Comparison of ENCODE assay signal across 8 cellular contexts in genomic region chr13:33487575-33488243, GRCh38.
DNase-seq lines count a peak whose midpoint lies in the region; ATAC-seq and TF ChIP-seq lines count a peak whose summit lies in the region.

No MANE protein-coding gene starts in this region.

- H3K9me3 ChIP-seq in OCI-LY1 (ENCODE audit: low read length), result no peaks in the 10 kb centered on the region
- H3K9me3 ChIP-seq in smooth muscle cell (replicated peaks; ENCODE audit: low read depth), result no peaks in the 10 kb centered on the region

- H4K20me1 ChIP-seq in OCI-LY1 (ENCODE audit: insufficient read depth, low read length) (no peaks in the 10 kb centered on the region), smooth muscle cell (ENCODE audit: low read depth) (no peaks in the 10 kb centered on the region)

- H3K36me3 ChIP-seq in BJ (ENCODE audit: control insufficient read depth, insufficient read depth, low read length) (no peaks in the 10 kb centered on the region), OCI-LY1 (ENCODE audit: insufficient read depth, low read length) (no peaks in the 10 kb centered on the region), smooth muscle cell (ENCODE audit: low read depth) (no peaks in the 10 kb centered on the region)

- H2AFZ ChIP-seq in OCI-LY1 (ENCODE audit: low read length) (no peak overlapping the region), smooth muscle cell (ENCODE audit: low read depth) (peak overlapping the region; percentile 8)

- POLR2A ChIA-PET in BJ (lab: Charles Lee), result interaction anchor here (0.6 kb wide), 2 partner anchors 10 to 428 kb away, joined by 3 read pairs; no protein-coding TSS in a partner anchor

- peaks cover 8% of the 10 kb centered on the region for H3K4me1 ChIP-seq in OCI-LY1 (ENCODE audit: insufficient read depth, low read length, severe bottlenecking)
- H3K4me1 ChIP-seq in smooth muscle cell (ENCODE audit: low read depth), result peaks cover 5% of the 10 kb centered on the region

- no peaks in the 10 kb centered on the region for H3K79me2 ChIP-seq in OCI-LY1 (ENCODE audit: insufficient read depth, low read length)
- no peaks in the 10 kb centered on the region for H3K79me2 ChIP-seq in smooth muscle cell (ENCODE audit: low read depth)

- DNase-seq in BJ (ENCODE audit: low read depth) (no peak), HCEC 1CT (peak; percentile 61), foreskin fibroblast (peak in 1 of 2 donors; percentile 63), smooth muscle cell (lab: John Stamatoyannopoulos, UW; ENCODE audit: unreplicated experiment) (no peak), OCI-M2 (lab: John Stamatoyannopoulos, UW; ENCODE audit: unreplicated experiment) (no peak)

- WGBS in smooth muscle cell (ENCODE audit: low lambda C conversion rate), result 95% methylated on average over 5 of the region's 5 CpGs

- H3K9me2 ChIP-seq in OCI-LY1 (ENCODE audit: low read depth, low read length), result no peaks in the 10 kb centered on the region

- H3K27me3 ChIP-seq in BJ (ENCODE audit: control insufficient read depth, insufficient read depth, low read length), result no peaks in the 10 kb centered on the region
- no peaks in the 10 kb centered on the region for H3K27me3 ChIP-seq in OCI-LY1 (ENCODE audit: insufficient read depth, low read length)
- no peaks in the 10 kb centered on the region for H3K27me3 ChIP-seq in smooth muscle cell (ENCODE audit: low read depth)

- H3K9ac ChIP-seq in OCI-LY1 (ENCODE audit: low read length) (no peak overlapping the region), smooth muscle cell (ENCODE audit: low read depth) (no peak overlapping the region)

- CTCF ChIA-PET in BJ (lab: Yijun Ruan, JAX), result interaction anchor here (0.5 to 2.0 kb wide), 18 partner anchors 9 to 722 kb away, joined by 3 to 9 read pairs (median 3); no protein-coding TSS in a partner anchor

- H3F3A ChIP-seq in OCI-LY1 (ENCODE audit: insufficient read depth, low read length), result no peaks in the 10 kb centered on the region
- no peaks in the 10 kb centered on the region for H3F3A ChIP-seq in smooth muscle cell (ENCODE audit: low read depth)

- H3K4me2 ChIP-seq in OCI-LY1 (ENCODE audit: low read length) (no peak overlapping the region), smooth muscle cell (no peak overlapping the region)

- peak; percentile 52 for TF ChIP-seq CTCF in BJ (IDR thresholded peaks at IDR 0.05; ENCODE audit: insufficient read depth, low read depth, low read length)
- peak; percentile 31; the same call in 1 of the 2 replicates for TF ChIP-seq CTCF in OCI-LY1 (IDR thresholded peaks at IDR 0.05; ENCODE audit: low read length)
- TF ChIP-seq CTCF in foreskin fibroblast (IDR thresholded peaks at IDR 0.05; ENCODE audit: low read depth, low read length), result peak; percentile 46
- TF ChIP-seq CTCF in smooth muscle cell (IDR thresholded peaks at IDR 0.05; ENCODE audit: borderline replicate concordance, insufficient read depth, poor library complexity, severe bottlenecking), result no peak

- ATAC-seq in GM18873 (IDR thresholded peaks at IDR 0.05; ENCODE audit: low FRiP score, unreplicated experiment), result no peak
- ATAC-seq in GM19463 (IDR thresholded peaks at IDR 0.05; ENCODE audit: unreplicated experiment), result no peak

- H3K27ac ChIP-seq in OCI-LY1 (ENCODE audit: low read depth, low read length, poor library complexity, severe bottlenecking) (no peak overlapping the region), smooth muscle cell (ENCODE audit: low read depth) (no peak overlapping the region)

- no peak overlapping the region for H3K4me3 ChIP-seq in BJ (ENCODE audit: low read depth, low read length)
- H3K4me3 ChIP-seq in OCI-LY1 (ENCODE audit: low read depth, low read length, poor library complexity, severe bottlenecking), result no peak overlapping the region
- peak overlapping the region in 1 of 2 donors; percentile 23 for H3K4me3 ChIP-seq in foreskin fibroblast (ENCODE audit: low read depth in 1 of 2, low read length in 2 of 2)
- H3K4me3 ChIP-seq in smooth muscle cell, result no peak overlapping the region
